Comparison of ENCODE assay signal across 1 cellular context in the genomic region with DNA sequence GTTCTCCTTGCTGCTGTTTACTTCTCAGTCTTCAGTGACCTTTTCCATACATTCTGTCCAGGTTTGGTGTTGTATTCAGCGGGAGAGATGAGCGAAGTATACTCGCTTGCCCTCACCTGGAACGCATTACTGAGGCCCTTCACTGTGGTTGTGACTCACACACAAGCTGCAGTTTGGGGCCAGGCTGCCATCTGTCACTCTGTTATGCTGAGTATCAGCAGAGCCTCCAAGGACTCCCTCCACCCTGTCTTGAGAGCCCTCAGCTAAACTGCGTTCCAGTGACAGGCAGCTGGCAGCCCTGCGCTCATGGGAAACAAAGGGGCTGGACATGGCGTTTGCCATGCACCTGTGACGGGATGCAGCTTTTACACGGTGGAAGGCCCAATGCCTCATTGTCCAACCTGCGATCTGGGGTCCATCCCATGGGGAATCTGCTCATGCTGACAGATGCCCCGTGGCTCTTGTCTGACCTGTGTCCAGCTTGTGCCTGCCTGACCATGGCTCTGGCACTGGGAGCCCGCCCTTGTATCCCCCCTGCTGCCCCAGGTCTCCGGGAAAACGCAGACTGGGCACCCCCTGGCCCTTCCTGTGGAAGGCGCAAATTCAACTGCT.
TF ChIP-seq lines count a peak whose summit lies in the region.

No MANE protein-coding gene starts in this region.

TF ChIP-seq in K562, 482 proteins besides CTCF, POLR2A, EP300 and RAD21:
- TF ChIP-seq GATA2 (CRISPR knock-in tag; IDR thresholded peaks at IDR 0.05), result no peak
- no peak for TF ChIP-seq NR3C1 (CRISPR knock-in tag; IDR thresholded peaks at IDR 0.05)
- TF ChIP-seq GATAD2B (IDR thresholded peaks at IDR 0.05; ENCODE audit: borderline replicate concordance), result no peak
- no peak for TF ChIP-seq ZNF197 (CRISPR knock-in tag; IDR thresholded peaks at IDR 0.05; ENCODE audit: low read depth)
- no peak for TF ChIP-seq RBM17 (IDR thresholded peaks at IDR 0.05; ENCODE audit: borderline replicate concordance, low read depth, low read length)
- no peak for TF ChIP-seq ZNF551 (CRISPR knock-in tag; IDR thresholded peaks at IDR 0.05)
- TF ChIP-seq, protein P1, sequence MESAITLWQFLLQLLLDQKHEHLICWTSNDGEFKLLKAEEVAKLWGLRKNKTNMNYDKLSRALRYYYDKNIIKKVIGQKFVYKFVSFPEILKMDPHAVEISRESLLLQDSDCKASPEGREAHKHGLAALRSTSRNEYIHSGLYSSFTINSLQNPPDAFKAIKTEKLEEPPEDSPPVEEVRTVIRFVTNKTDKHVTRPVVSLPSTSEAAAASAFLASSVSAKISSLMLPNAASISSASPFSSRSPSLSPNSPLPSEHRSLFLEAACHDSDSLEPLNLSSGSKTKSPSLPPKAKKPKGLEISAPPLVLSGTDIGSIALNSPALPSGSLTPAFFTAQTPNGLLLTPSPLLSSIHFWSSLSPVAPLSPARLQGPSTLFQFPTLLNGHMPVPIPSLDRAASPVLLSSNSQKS (CRISPR knock-in tag; IDR thresholded peaks at IDR 0.05), result no peak
- TF ChIP-seq, protein P2, sequence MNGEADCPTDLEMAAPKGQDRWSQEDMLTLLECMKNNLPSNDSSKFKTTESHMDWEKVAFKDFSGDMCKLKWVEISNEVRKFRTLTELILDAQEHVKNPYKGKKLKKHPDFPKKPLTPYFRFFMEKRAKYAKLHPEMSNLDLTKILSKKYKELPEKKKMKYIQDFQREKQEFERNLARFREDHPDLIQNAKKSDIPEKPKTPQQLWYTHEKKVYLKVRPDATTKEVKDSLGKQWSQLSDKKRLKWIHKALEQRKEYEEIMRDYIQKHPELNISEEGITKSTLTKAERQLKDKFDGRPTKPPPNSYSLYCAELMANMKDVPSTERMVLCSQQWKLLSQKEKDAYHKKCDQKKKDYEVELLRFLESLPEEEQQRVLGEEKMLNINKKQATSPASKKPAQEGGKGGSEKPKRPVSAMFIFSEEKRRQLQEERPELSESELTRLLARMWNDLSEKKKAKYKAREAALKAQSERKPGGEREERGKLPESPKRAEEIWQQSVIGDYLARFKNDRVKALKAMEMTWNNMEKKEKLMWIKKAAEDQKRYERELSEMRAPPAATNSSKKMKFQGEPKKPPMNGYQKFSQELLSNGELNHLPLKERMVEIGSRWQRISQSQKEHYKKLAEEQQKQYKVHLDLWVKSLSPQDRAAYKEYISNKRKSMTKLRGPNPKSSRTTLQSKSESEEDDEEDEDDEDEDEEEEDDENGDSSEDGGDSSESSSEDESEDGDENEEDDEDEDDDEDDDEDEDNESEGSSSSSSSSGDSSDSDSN (IDR thresholded peaks at IDR 0.05; ENCODE audit: borderline replicate concordance in 1 of 2, low read depth in 2 of 2, low read length in 2 of 2), result no peak
- TF ChIP-seq MCM5 (IDR thresholded peaks at IDR 0.05; ENCODE audit: low read depth), result no peak
- TF ChIP-seq SOX6 (IDR thresholded peaks at IDR 0.05), result no peak
- no peak for TF ChIP-seq ZNF696 (CRISPR knock-in tag; conservative IDR thresholded peaks at IDR 0.05)
- TF ChIP-seq, protein P3, sequence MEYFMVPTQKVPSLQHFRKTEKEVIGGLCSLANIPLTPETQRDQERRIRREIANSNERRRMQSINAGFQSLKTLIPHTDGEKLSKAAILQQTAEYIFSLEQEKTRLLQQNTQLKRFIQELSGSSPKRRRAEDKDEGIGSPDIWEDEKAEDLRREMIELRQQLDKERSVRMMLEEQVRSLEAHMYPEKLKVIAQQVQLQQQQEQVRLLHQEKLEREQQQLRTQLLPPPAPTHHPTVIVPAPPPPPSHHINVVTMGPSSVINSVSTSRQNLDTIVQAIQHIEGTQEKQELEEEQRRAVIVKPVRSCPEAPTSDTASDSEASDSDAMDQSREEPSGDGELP (CRISPR knock-in tag; IDR thresholded peaks at IDR 0.05; ENCODE audit: borderline replicate concordance), result no peak
